ENCODE assay signal across 8 cellular contexts in genomic region chr4:133320576-133321170, GRCh38.
A peak's percentile ranks its signal among the peaks of the same experiment; 100 is the strongest.
DNase-seq lines count a peak whose midpoint lies in the region; ATAC-seq and TF ChIP-seq lines count a peak whose summit lies in the region.

No MANE protein-coding gene starts in this region.

- H3K4me3 ChIP-seq in esophagus squamous epithelium, result no peak overlapping the region

- TF ChIP-seq POLR2A in esophagus squamous epithelium (IDR thresholded peaks at IDR 0.05), result no peak

- intact Hi-C loops in esophagus squamous epithelium (cut with DNase I), result no loop called here

- no peaks in the 10 kb centered on the region for H3K9me3 ChIP-seq in esophagus squamous epithelium

- no peaks in the 10 kb centered on the region for H3K4me1 ChIP-seq in esophagus squamous epithelium

- H3K36me3 ChIP-seq in esophagus squamous epithelium, result no peaks in the 10 kb centered on the region

- DNase-seq in EH (ENCODE audit: low read depth) (peak; percentile 53), HuH-7.5 (ENCODE audit: low spot score) (peak; percentile 1), SKM-1 (lab: John Stamatoyannopoulos, UW; ENCODE audit: unreplicated experiment) (peak; percentile 64), iPS DF 19.7 (ENCODE audit: low read depth, low spot score) (peak; percentile 1), esophagus squamous epithelium (lab: John Stamatoyannopoulos, UW) (no peak)
- DNase-seq in stimulated activated CD4-positive, alpha-beta T cell treated with anti-CD3 and anti-CD28 coated beads, Interleukin-4, amount 100 ng/mL, for 24 hours, result no peak
- DNase-seq in activated effector memory CD4-positive, alpha-beta T cell treated with Interleukin-2 at 50 U/mL for 16 hours, result no peak

- H3K27me3 ChIP-seq in esophagus squamous epithelium, result no peaks in the 10 kb centered on the region

- H3K27ac ChIP-seq in esophagus squamous epithelium, result no peak overlapping the region

- 4 to 13% methylated on average over 2 of the region's 2 CpGs for WGBS in esophagus squamous epithelium, 2 donors

- TF ChIP-seq CTCF in esophagus squamous epithelium (IDR thresholded peaks at IDR 0.05), result peak in 3 of 6 experiments; percentile 16 to 40 (median 24)

- peak; percentile 87 for ATAC-seq in GM21390 (IDR thresholded peaks at IDR 0.05; ENCODE audit: unreplicated experiment)

Comparison
In these comparisons a context has a peak if more than half of its experiments do, and no peak if none do; other contexts are left out.
1. DNase-seq: peak in EH (single experiment), HuH-7.5 (single experiment), SKM-1 (single experiment) and iPS DF 19.7 (single experiment); none in stimulated activated CD4-positive, alpha-beta T cell treated with anti-CD3 and anti-CD28 coated beads, Interleukin-4, amount 100 ng/mL, for 24 hours (single experiment), activated effector memory CD4-positive, alpha-beta T cell treated with Interleukin-2 at 50 U/mL for 16 hours (single experiment) and esophagus squamous epithelium (single experiment).